In genomic region chr4:55948726-55949479, GRCh38 we compare ENCODE assay signal across 8 cellular contexts. TPM values are rescaled to one million over a fixed set of nuclear protein-coding genes. Genes with fewer than 3 reads are reported as not detected.
DNase-seq lines count a peak whose midpoint lies in the region; ATAC-seq, FAIRE-seq and TF ChIP-seq lines count a peak whose summit lies in the region.

Gene CEP135, plus strand, starts transcription at chr4:55948945. Its CDS starts 3,186 bp downstream, at chr4:55952131.

- no peak for FAIRE-seq in bronchial epithelial cell (lab: Jason Lieb, UNC)

- TF ChIP-seq CTCF in WTC11 (IDR thresholded peaks at IDR 0.05) (peak; percentile 91), bronchial epithelial cell (IDR thresholded peaks at IDR 0.05; ENCODE audit: insufficient read depth, low read length, severe bottlenecking) (peak; percentile 98)

- no peaks in the 10 kb centered on the region for H3K27me3 ChIP-seq in bronchial epithelial cell (ENCODE audit: control insufficient read depth, insufficient read depth, low read length)

- ATAC-seq in GM19025 (IDR thresholded peaks at IDR 0.05; ENCODE audit: low read depth, unreplicated experiment) (peak; percentile 74), HG03280 (IDR thresholded peaks at IDR 0.05; ENCODE audit: unreplicated experiment) (peak; percentile 81), WTC11 (peak; percentile 81)

- peak within 1 kb of the TSS; percentile 85 for H3K4me3 Mint-ChIP-seq in WTC11
- peak within 1 kb of the TSS; percentile 86 to 97 (median 92) for H3K4me3 Mint-ChIP-seq in immature natural killer cell

- CTCF ChIA-PET in WTC11 (lab: Charles Lee) = interaction anchor here (0.5 to 2.1 kb wide), 49 partner anchors 8 to 1222 kb away, joined by 3 to 25 read pairs (median 4); partner anchors contain the start of genes AASDH, PAICS and PPAT

- H3K4me1 Mint-ChIP-seq in WTC11 (peaks cover 37% of the 10 kb centered on the region), immature natural killer cell (peaks cover 32 to 47% of the 10 kb centered on the region in 2 donors)

- H3K27me3 Mint-ChIP-seq in WTC11 (ENCODE audit: low read depth) (no peaks in the 10 kb centered on the region), immature natural killer cell (ENCODE audit: low read depth in 3 of 3) (peaks cover 6 to 11% (median 10%) of the 10 kb centered on the region in 3 donors)

- POLR2A ChIA-PET in WTC11 (lab: Charles Lee) = interaction anchor here (0.6 to 1.4 kb wide), 6 partner anchors 100 to 487 kb away, joined by 3 to 5 read pairs (median 4); partner anchors contain the start of genes AASDH and PAICS

- H3K36me3 ChIP-seq in bronchial epithelial cell (ENCODE audit: control insufficient read depth, insufficient read depth, low read length) = no peaks in the 10 kb centered on the region

- peak within 1 kb of the TSS; percentile 85 for H3K4me3 ChIP-seq in bronchial epithelial cell (ENCODE audit: low read depth, low read length)

- H3K36me3 Mint-ChIP-seq in WTC11 = peaks cover 7% of the 10 kb centered on the region
- peaks cover 7 to 8% (median 7%) of the 10 kb centered on the region in 3 donors for H3K36me3 Mint-ChIP-seq in immature natural killer cell

- DNase-seq in AG20443 (ENCODE audit: low spot score) (peak; percentile 97), NCI-H226 (peak; percentile 70), WTC11 (ENCODE audit: low spot score) (peak; percentile 94), bronchial epithelial cell (ENCODE audit: low read depth) (peak; percentile 76), immature natural killer cell (peak; percentile 95 to 97 (median 96)), smooth muscle cell of the brain vasculature (ENCODE audit: low read depth, low spot score) (peak; percentile 75)

- H3K9me3 Mint-ChIP-seq in WTC11 = 0 out of 2 replicates have a peak, but pooled peaks cover 4% of the 10 kb centered on the region
- H3K9me3 Mint-ChIP-seq in immature natural killer cell = no peaks in the 10 kb centered on the region

- H3K27ac Mint-ChIP-seq in WTC11 (peak within 1 kb of the TSS; percentile 93), immature natural killer cell (peak within 1 kb of the TSS; percentile 86 to 97 (median 94))

TF ChIP-seq in WTC11, 78 proteins besides CTCF, POLR2A, EP300 and RAD21 (continues in another document):
- TF ChIP-seq PREB (CRISPR knock-in tag; IDR thresholded peaks at IDR 0.05; ENCODE audit: borderline replicate concordance) (no peak), RORB (CRISPR knock-in tag; IDR thresholded peaks at IDR 0.05) (no peak), ZNF671 (CRISPR knock-in tag; IDR thresholded peaks at IDR 0.05) (no peak), NFYB (CRISPR knock-in tag; conservative IDR thresholded peaks at IDR 0.05; ENCODE audit: low read depth) (peak; percentile 40; the same call in 1 of the 2 replicates), PRRX2 (CRISPR knock-in tag; IDR thresholded peaks at IDR 0.05) (no peak), ATF2 (CRISPR knock-in tag; IDR thresholded peaks at IDR 0.05; ENCODE audit: borderline replicate concordance, low read depth) (no peak), NFE2L1 (CRISPR knock-in tag; IDR thresholded peaks at IDR 0.05) (no peak; the same call in none of the 2 replicates), GRHL2 (CRISPR knock-in tag; IDR thresholded peaks at IDR 0.05; ENCODE audit: insufficient replicate concordance, severe bottlenecking) (no peak), ZNF138 (CRISPR knock-in tag; conservative IDR thresholded peaks at IDR 0.05) (no peak), FOXP1 (CRISPR knock-in tag; IDR thresholded peaks at IDR 0.05; ENCODE audit: borderline replicate concordance) (peak; percentile 96), ZNF263 (CRISPR knock-in tag; IDR thresholded peaks at IDR 0.05; ENCODE audit: low read depth) (no peak), SMAD3 (CRISPR knock-in tag; IDR thresholded peaks at IDR 0.05; ENCODE audit: borderline replicate concordance) (no peak; the same call in none of the 2 replicates), NR2C2 (CRISPR knock-in tag; IDR thresholded peaks at IDR 0.05) (no peak), NR1H2 (CRISPR knock-in tag; IDR thresholded peaks at IDR 0.05) (no peak), SP1 (CRISPR knock-in tag; conservative IDR thresholded peaks at IDR 0.05) (peak; percentile 55; the same call in 1 of the 2 replicates), TEAD1 (CRISPR knock-in tag; IDR thresholded peaks at IDR 0.05) (peak; percentile 87; the same call in 1 of the 2 replicates), CREB1 (CRISPR knock-in tag; IDR thresholded peaks at IDR 0.05) (0 out of 2 replicates have a peak, but pooled peaks have one; percentile 57), STAT6 (CRISPR knock-in tag; conservative IDR thresholded peaks at IDR 0.05; ENCODE audit: low read depth) (no peak), ZNF121 (CRISPR knock-in tag; IDR thresholded peaks at IDR 0.05) (no peak), ZBTB43 (CRISPR knock-in tag; IDR thresholded peaks at IDR 0.05) (peak; percentile 87; the same call in 1 of the 2 replicates), USF1 (CRISPR knock-in tag; IDR thresholded peaks at IDR 0.05) (0 out of 2 replicates have a peak, but pooled peaks have one; percentile 7), HMGA2 (CRISPR knock-in tag; IDR thresholded peaks at IDR 0.05) (no peak)

RNA-seq across cellular contexts. Expression of gene CEP135, which starts in this region (rescaled TPM):
- total RNA-seq in WTC11 (2021) = 11.3 to 13.6 TPM (median 12.9 TPM) in 3 replicates
- 3.7 and 4.1 TPM in 2 replicates for total RNA-seq in bronchial epithelial cell
- polyA plus RNA-seq in immature natural killer cell = 10 to 100 TPM in 1 of 3 donors, 1 to 10 TPM in 2; 5.8 to 13.0 (median 6.7) TPM

Comparison
In these comparisons a context has a peak if more than half of its experiments do, and no peak if none do; other contexts are left out.
1. Peak in every context shown above with its lines: DNase-seq, ATAC-seq and H3K4me3 ChIP-seq.